9 cellular contexts compared by ENCODE assay signal in the genomic region with DNA sequence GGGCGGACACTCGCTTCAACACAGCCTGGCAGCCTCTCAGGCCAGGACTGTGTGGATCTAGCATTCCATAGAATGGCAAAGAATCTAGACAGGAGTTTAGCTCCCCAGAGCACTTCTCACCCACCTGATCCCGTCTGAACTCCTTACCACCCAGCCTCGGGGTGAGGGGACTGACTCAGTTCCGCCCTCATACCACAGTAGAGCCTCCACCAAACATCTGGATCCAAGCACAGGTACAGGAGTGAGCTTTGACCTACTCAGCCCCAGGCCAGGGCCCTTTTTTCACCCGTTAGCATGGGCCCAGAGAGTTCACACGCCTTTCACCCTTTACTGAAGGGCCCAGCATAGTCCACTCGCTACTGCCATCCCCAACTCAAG. TPM values are rescaled to one million over a fixed set of nuclear protein-coding genes. Genes with fewer than 3 reads are reported as not detected.
DNase-seq lines count a peak whose midpoint lies in the region; ATAC-seq, FAIRE-seq and TF ChIP-seq lines count a peak whose summit lies in the region.
"Had no signal": no experiment of that assay in that cellular context is flagged by ENCODE, and none has a peak within 500 bp of the region (broad histone marks: within the 10 kb centered on the region; RNA-seq: fewer than 3 reads in every experiment).

No MANE protein-coding gene starts in this region.

- H3K27me3 ChIP-seq in ascending aorta (no peaks in the 10 kb centered on the region), HepG2 (ENCODE audit: control insufficient read depth in 1 of 2, insufficient read depth in 2 of 2, low read length in 2 of 2) (no peaks in the 10 kb centered on the region; a peak in 1 of 5 replicates), tibial nerve (no peaks in the 10 kb centered on the region)

- H3K4me3 Mint-ChIP-seq in activated T-cell treated with anti-CD3 and anti-CD28 coated beads, Interleukin-2, amount 50 U/mL, for 4 hours, result peak overlapping the region; percentile 95

- no peak for TF ChIP-seq RAD21 in HepG2 (CRISPR knock-in tag; IDR thresholded peaks at IDR 0.05)

- no peak for DNase-seq in activated T-cell treated with anti-CD3 and anti-CD28 coated beads, Interleukin-2, amount 50 U/mL, for 4 hours
- no peak for DNase-seq in activated T-cell treated with anti-CD3 and anti-CD28 coated beads, Interleukin-2, amount 50 U/mL, for 1 hour
- DNase-seq in ascending aorta (ENCODE audit: low spot score in 2 of 2), result no peak
- DNase-seq in HepG2 (ENCODE audit: low spot score), result peak; percentile 19
- DNase-seq in tibial nerve (ENCODE audit: low spot score in 2 of 2), result no peak
- no peak for DNase-seq in NCI-H1417 treated with DMSO at 0.1 percent for 48 hours (lab: John Stamatoyannopoulos, UW)
- DNase-seq in GM10248 (ENCODE audit: extremely low spot score), result no peak

- no peak for TF ChIP-seq CTCF in ascending aorta (IDR thresholded peaks at IDR 0.05)
- TF ChIP-seq CTCF in HepG2 (CRISPR knock-in tag; IDR thresholded peaks at IDR 0.05), result no peak
- TF ChIP-seq CTCF in tibial nerve (IDR thresholded peaks at IDR 0.05), result no peak
- no peak for TF ChIP-seq CTCF in GM10248 (IDR thresholded peaks at IDR 0.05; ENCODE audit: control extremely low read depth, extremely low read depth, low read depth, missing control alignments)

- no peaks in the 10 kb centered on the region for H3K9me3 ChIP-seq in ascending aorta
- no peaks in the 10 kb centered on the region for H3K9me3 ChIP-seq in HepG2 (ENCODE audit: low read length)
- H3K9me3 ChIP-seq in tibial nerve, result no peaks in the 10 kb centered on the region

- peaks cover 51% of the 10 kb centered on the region for H3K79me2 ChIP-seq in HepG2 (ENCODE audit: insufficient read depth, low read length)

- H3K4me3 ChIP-seq in ascending aorta, result peak overlapping the region; percentile 99
- H3K4me3 ChIP-seq in HepG2 (replicated peaks in 1 of 3; ENCODE audit: insufficient read depth in 1 of 3, low read depth in 2 of 3, low read length in 3 of 3), result peak overlapping the region; percentile 80 to 99 (median 93)
- H3K4me3 ChIP-seq in tibial nerve, result peak overlapping the region; percentile 93 to 98 (median 94)

- H2AFZ ChIP-seq in HepG2 (ENCODE audit: low read length), result no peak overlapping the region

- no TSS peak for BruUV-seq in HepG2 (replicated peaks; lab: Mats Ljungman, UMichigan)

- no peaks in the 10 kb centered on the region for H3K27me3 Mint-ChIP-seq in activated T-cell treated with anti-CD3 and anti-CD28 coated beads, Interleukin-2, amount 50 U/mL, for 4 hours (ENCODE audit: low read depth)

- peaks cover 54% of the 10 kb centered on the region for H3K4me1 Mint-ChIP-seq in activated T-cell treated with anti-CD3 and anti-CD28 coated beads, Interleukin-2, amount 50 U/mL, for 4 hours (ENCODE audit: low read depth)

- peaks cover 8 to 45% of the 10 kb centered on the region in 2 donors for H3K4me1 ChIP-seq in ascending aorta
- peaks cover 67% of the 10 kb centered on the region for H3K4me1 ChIP-seq in HepG2 (ENCODE audit: insufficient read depth, low read length)
- peaks cover 0 to 60% (median 46%) of the 10 kb centered on the region in 4 donors for H3K4me1 ChIP-seq in tibial nerve

- FAIRE-seq in HepG2 (lab: Jason Lieb, UNC), result no peak
- FAIRE-seq: G401.6 had no signal

- CTCF ChIA-PET in HepG2 (lab: Yijun Ruan, JAX; ENCODE audit: low intra/inter-chr PET ratio, low total read pairs), result no interaction called here
- CTCF ChIA-PET in GM10248 (lab: Yijun Ruan, JAX), result interaction anchor here (1.0 to 7.2 kb wide), 2 partner anchors 12 to 94 kb away, joined by 4 to 45 read pairs; no protein-coding TSS in a partner anchor

- H3K36me3 ChIP-seq in ascending aorta (no peaks in the 10 kb centered on the region), HepG2 (replicated peaks in 1 of 2; ENCODE audit: control insufficient read depth in 1 of 2, insufficient read depth in 2 of 2, low read length in 2 of 2) (peaks cover 3 to 21% of the 10 kb centered on the region in 2 experiments; a peak in 3 of 5 replicates), tibial nerve (no peaks in the 10 kb centered on the region)

- H3K36me3 Mint-ChIP-seq in activated T-cell treated with anti-CD3 and anti-CD28 coated beads, Interleukin-2, amount 50 U/mL, for 4 hours (ENCODE audit: insufficient read depth), result peaks cover 33% of the 10 kb centered on the region

- 0% methylated on average over 7 of the region's 8 CpGs for WGBS in HepG2 (ENCODE audit: low lambda C conversion rate)
- 11 to 18% methylated on average over 7 of the region's 8 CpGs for WGBS in tibial nerve, 2 donors

- H3K4me2 ChIP-seq in HepG2 (ENCODE audit: low read depth, low read length), result peak overlapping the region; percentile 98

- POLR2A ChIA-PET in HepG2 (lab: Yijun Ruan, JAX), result interaction anchor here (0.9 to 1.4 kb wide), 5 partner anchors 10 to 1352 kb away, joined by 3 to 5 read pairs (median 3); partner anchors contain the start of gene SNRPB
- POLR2A ChIA-PET in GM10248 (lab: Yijun Ruan, JAX), result interaction anchor here (0.6 kb wide), 1 partner anchor 301 kb away, joined by 3 read pairs; no protein-coding TSS in a partner anchor

- H3K9me3 Mint-ChIP-seq in activated T-cell treated with anti-CD3 and anti-CD28 coated beads, Interleukin-2, amount 50 U/mL, for 4 hours, result no peaks in the 10 kb centered on the region

- TF ChIP-seq EP300 in HepG2 (IDR thresholded peaks at IDR 0.05; ENCODE audit: low read depth in 2 of 2, low read length in 2 of 2) (no peak), HepG2 (CRISPR knock-in tag; IDR thresholded peaks at IDR 0.05; ENCODE audit: borderline replicate concordance) (no peak), tibial nerve (IDR thresholded peaks at IDR 0.05) (no peak)

- 0 out of 4 replicates have a peak, but pooled peaks of 1 of the 2 experiments have one; percentile 18 for TF ChIP-seq POLR2A in HepG2 (IDR thresholded peaks at IDR 0.05; ENCODE audit: insufficient read depth in 1 of 2, low read depth in 2 of 2, low read length in 2 of 2)
- no peak for TF ChIP-seq POLR2A in tibial nerve (IDR thresholded peaks at IDR 0.05)

- peak in 1 of 2 donors; percentile 5 for ATAC-seq in activated T-cell treated with anti-CD3 and anti-CD28 coated beads, Interleukin-2, amount 50 U/mL, for 4 hours
- ATAC-seq in HepG2, result peak; percentile 21
- no peak for ATAC-seq in HG03196 (IDR thresholded peaks at IDR 0.05; ENCODE audit: unreplicated experiment)

- H3K27ac ChIP-seq in ascending aorta (peak overlapping the region; percentile 74 to 80), HepG2 (ENCODE audit: extremely low read length, insufficient read depth, low read length) (peak overlapping the region; percentile 72), tibial nerve (peak overlapping the region; percentile 77 to 90 (median 86))

- intact Hi-C loops in ascending aorta (cut with DNase I), result loop anchor here (2.0 to 10.0 kb wide), 8 partner anchors 208 to 1406 kb away; partner anchors contain the start of genes CSNK2A1, FAM110A, FKBP1A and SDCBP2
- intact Hi-C loops in HepG2 (cut with micrococcal nuclease; ENCODE audit: unreplicated experiment), result loop anchor here (2.0 to 10.0 kb wide), 2 partner anchors 68 to 276 kb away; partner anchors contain the start of gene FKBP1A

- peaks cover 25% of the 10 kb centered on the region for H4K20me1 ChIP-seq in HepG2 (ENCODE audit: insufficient read depth, low read length)

- H3K9ac ChIP-seq in HepG2 (ENCODE audit: insufficient read depth, low read depth, low read length), result peak overlapping the region; percentile 95

- in situ Hi-C loops in HepG2 (cut with HindIII; ENCODE audit: extremely low pct_ligation_motif_present, low pct_unique_long_range_greater_than_20kb), result loop anchor here (5.0 kb wide), 1 partner anchor 68 kb away; no protein-coding TSS in a partner anchor

TF ChIP-seq in HepG2, 621 proteins besides CTCF, POLR2A, EP300 and RAD21 (continues in another document):
- TF ChIP-seq ZBTB43 (CRISPR knock-in tag; conservative IDR thresholded peaks at IDR 0.05) (no peak), NPAS2 (CRISPR knock-in tag; IDR thresholded peaks at IDR 0.05; ENCODE audit: borderline replicate concordance) (no peak), PAWR (CRISPR knock-in tag; IDR thresholded peaks at IDR 0.05; ENCODE audit: borderline replicate concordance) (no peak)

RNA-seq across cellular contexts. Expression of gene PSMF1, which starts 0.7 kb away (rescaled TPM):
- 100 to 1,000 TPM; 224 to 272 (median 230) TPM for total RNA-seq in activated T-cell treated with anti-CD3 and anti-CD28 coated beads, Interleukin-2, amount 50 U/mL, for 4 hours
- total RNA-seq in ascending aorta, result 46.8 TPM
- 86.0 and 113 TPM in 2 replicates for total RNA-seq in HepG2 (2016; rRNA removed; fragmentation: Illumina TruSeq; extraction: Trizol)
- 19.7 and 25.4 TPM in 2 replicates for total RNA-seq in HepG2 (2016; cell fraction: cytosol; rRNA removed; fragmentation: Illumina TruSeq; extraction: Trizol; ENCODE audit: low read depth)
- total RNA-seq in HepG2 (2016; cell fraction: insoluble cytoplasmic fraction; rRNA removed; fragmentation: Illumina TruSeq; extraction: Trizol), result 84.7 and 89.7 TPM in 2 replicates
- total RNA-seq in HepG2 (2016; cell fraction: membrane; rRNA removed; fragmentation: Illumina TruSeq; extraction: Trizol), result 45.7 and 47.8 TPM in 2 replicates
- 55.8 and 66.5 TPM in 2 replicates for total RNA-seq in HepG2 (2016; cell fraction: nucleus; rRNA removed; fragmentation: Illumina TruSeq; extraction: Trizol)
- polyA plus RNA-seq in HepG2 (2011; rRNA removed), result 82.5 and 90.6 TPM in 2 replicates
- polyA plus RNA-seq in HepG2 (2011; cell fraction: cytosol; rRNA removed), result 129 and 230 TPM in 2 replicates
- polyA plus RNA-seq in HepG2 (2011; cell fraction: nucleus; rRNA removed), result 130 and 163 TPM in 2 replicates
- 209 and 270 TPM in 2 replicates for polyA plus RNA-seq in HepG2 (2012)
- polyA plus RNA-seq in HepG2 (2016; cell fraction: cytosol; fragmentation: Illumina TruSeq; extraction: Trizol; ENCODE audit: low read depth), result 182 and 186 TPM in 2 replicates
- 230 and 306 TPM in 2 replicates for polyA plus RNA-seq in HepG2 (2016; cell fraction: insoluble cytoplasmic fraction; fragmentation: Illumina TruSeq; extraction: Trizol; ENCODE audit: low read depth)
- 158 and 165 TPM in 2 replicates for polyA plus RNA-seq in HepG2 (2016; cell fraction: membrane; fragmentation: Illumina TruSeq; extraction: Trizol; ENCODE audit: low read depth)
- polyA plus RNA-seq in HepG2 (2016; cell fraction: nucleus; fragmentation: Illumina TruSeq; extraction: Trizol; ENCODE audit: insufficient read depth, low read depth), result 135 and 140 TPM in 2 replicates
- 31.0 and 97.3 TPM in 2 replicates for polyA minus RNA-seq in HepG2 (2011; rRNA and poly(A)+ RNA removed; ENCODE audit: low replicate concordance)
- polyA minus RNA-seq in HepG2 (2011; cell fraction: cytosol; rRNA and poly(A)+ RNA removed), result 90.7 and 92.5 TPM in 2 replicates
- polyA minus RNA-seq in HepG2 (2011; cell fraction: nucleus; rRNA and poly(A)+ RNA removed), result 67.6 and 70.3 TPM in 2 replicates
- 100 to 1,000 TPM in 2 of 4 donors, 10 to 100 TPM in 2; 70.2 to 140 (median 112) TPM for total RNA-seq in tibial nerve
